22 cellular contexts compared by ENCODE assay signal in genomic region chr6:167537816-167538215, GRCh38.
"Had no signal": no experiment of that assay in that cellular context is flagged by ENCODE, and none has a peak within 500 bp of the region (broad histone marks: within the 10 kb centered on the region; RNA-seq: fewer than 3 reads in every experiment).

No MANE protein-coding gene starts in this region.

- H3K27ac ChIP-seq: coronary artery, esophagus muscularis mucosa, foreskin keratinocyte, gastroesophageal sphincter, heart left ventricle, left lung, lower lobe of right lung had no signal

- H3K4me1 ChIP-seq: esophagus muscularis mucosa, foreskin keratinocyte, gastroesophageal sphincter, left lung, lower lobe of right lung had no signal

- H3K27ac Mint-ChIP-seq: mesothelial cell of epicardium had no signal

- H3K4me3 ChIP-seq: coronary artery, dorsolateral prefrontal cortex, esophagus muscularis mucosa, gastroesophageal sphincter, heart left ventricle, left lung, lower lobe of right lung, mucosa of descending colon had no signal

- FAIRE-seq: colon, endothelial cell of umbilical vein, frontal cortex, islet of Langerhans, keratinocyte had no signal

- DNase-seq: dermis blood vessel endothelial cell; dorsolateral prefrontal cortex; effector CD4-positive, alpha-beta T cell; effector memory CD4-positive, alpha-beta T cell; foreskin keratinocyte; heart left ventricle; hippocampal formation; left cardiac atrium; left lung; left ventricle myocardium superior; lower lobe of right lung; mesenchymal stem cell; mucosa of descending colon had no signal

- H3K4me3 Mint-ChIP-seq: mesothelial cell of epicardium had no signal

- H3K27me3 ChIP-seq: esophagus muscularis mucosa, foreskin keratinocyte, gastroesophageal sphincter, heart left ventricle, left lung had no signal

- H3K36me3 ChIP-seq: esophagus muscularis mucosa, gastroesophageal sphincter, heart left ventricle, left lung, lower lobe of right lung had no signal

- H3K9me3 ChIP-seq: gastroesophageal sphincter, left lung, lower lobe of right lung, mucosa of descending colon had no signal

- ATAC-seq: foreskin keratinocyte, gastroesophageal sphincter, heart left ventricle, left cardiac atrium, left lung, left ventricle myocardium superior, lower lobe of right lung, mucosa of descending colon had no signal
